In the genomic region with DNA sequence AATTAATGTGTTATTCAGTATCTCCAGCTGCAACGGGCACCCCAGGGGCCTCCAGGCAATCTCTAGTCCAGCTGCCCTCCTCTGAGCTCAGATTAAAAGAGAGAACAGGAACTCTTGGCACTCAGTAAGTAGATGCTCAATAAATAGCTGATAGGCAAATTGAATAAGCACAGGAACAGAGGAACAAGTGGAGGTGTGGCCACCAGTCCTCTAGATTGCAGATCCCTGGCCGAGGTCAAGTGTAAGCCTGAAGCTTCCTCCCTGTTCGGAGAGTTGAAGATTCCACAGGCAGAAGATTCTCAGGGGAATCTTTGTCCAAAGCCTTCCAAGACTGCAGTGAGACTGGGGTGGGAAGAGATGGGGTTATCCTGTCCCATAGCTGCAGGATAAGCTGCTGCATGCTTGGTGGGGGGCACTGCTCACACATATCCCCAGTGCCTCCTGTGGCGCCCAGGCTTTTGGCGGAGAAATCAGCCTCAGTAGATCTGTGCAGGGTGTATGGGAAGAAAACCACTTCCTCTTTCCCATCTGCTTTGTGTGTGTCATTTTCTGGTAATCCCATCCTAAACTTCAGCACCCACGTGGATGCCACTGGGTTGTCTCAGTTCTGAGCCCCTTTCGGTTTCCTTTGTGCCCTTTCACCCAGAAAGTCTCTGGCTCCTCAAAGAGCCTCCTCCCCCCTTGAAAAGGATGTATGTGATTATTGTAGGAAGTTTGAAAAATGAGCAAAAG, we compare ENCODE assay signal across 10 cellular contexts. TPM values are rescaled to one million over a fixed set of nuclear protein-coding genes. Genes with fewer than 3 reads are reported as not detected.
DNase-seq lines count a peak whose midpoint lies in the region; ATAC-seq, FAIRE-seq and TF ChIP-seq lines count a peak whose summit lies in the region.
"Had no signal": no experiment of that assay in that cellular context is flagged by ENCODE, and none has a peak within 500 bp of the region (broad histone marks: within the 10 kb centered on the region; RNA-seq: fewer than 3 reads in every experiment).

No MANE protein-coding gene starts in this region.

- no peak overlapping the region for H4K8ac ChIP-seq in trophoblast cell (ENCODE audit: low read depth, low read length)

- H3K9ac ChIP-seq in trophoblast cell (ENCODE audit: low read length), result no peak overlapping the region

- peaks cover 12% of the 10 kb centered on the region for H3K9me3 ChIP-seq in trophoblast cell (ENCODE audit: insufficient read depth, low read depth, low read length)
- H3K9me3 ChIP-seq: psoas muscle had no signal

- H3K4me1 ChIP-seq in trophoblast cell (ENCODE audit: control insufficient read depth in 1 of 2, insufficient read depth in 2 of 2, low read length in 2 of 2), result no peaks in the 10 kb centered on the region
- H3K4me1 ChIP-seq in foreskin keratinocyte, result no peaks in the 10 kb centered on the region
- H3K4me1 ChIP-seq: psoas muscle had no signal

- H2BK5ac ChIP-seq in trophoblast cell (ENCODE audit: low read depth, low read length, poor library complexity), result no peak overlapping the region

- WGBS in trophoblast cell (ENCODE audit: extremely low coverage, insufficient coverage, insufficient read length), result no CpG with 5 or more reads among the region's 7 CpGs

- no peak overlapping the region for H2BK120ac ChIP-seq in trophoblast cell (ENCODE audit: insufficient read depth, low read length, poor library complexity)

- no peak overlapping the region for H3K4ac ChIP-seq in trophoblast cell (ENCODE audit: low read depth, low read length)

- no peak overlapping the region for H2AFZ ChIP-seq in trophoblast cell (ENCODE audit: insufficient read depth, low read length, poor library complexity)
- H2AFZ ChIP-seq: hepatocyte had no signal

- ATAC-seq in GM18867 (IDR thresholded peaks at IDR 0.05; ENCODE audit: unreplicated experiment), result peak; percentile 58
- peak; percentile 82 to 87 for ATAC-seq in activated naive CD4-positive, alpha-beta T cell treated with anti-CD3 and anti-CD28 coated beads, Interleukin-2, amount 50 U/mL, for 72 hours
- no peak for ATAC-seq in foreskin keratinocyte
- ATAC-seq: psoas muscle had no signal

- H3K27ac ChIP-seq in trophoblast cell (ENCODE audit: low read depth, low read length) (no peak overlapping the region), foreskin keratinocyte (no peak overlapping the region)
- H3K27ac ChIP-seq: hepatocyte, psoas muscle had no signal

- no peak overlapping the region for H3K14ac ChIP-seq in trophoblast cell (ENCODE audit: low read length)

- no peak overlapping the region for H3K4me3 ChIP-seq in trophoblast cell (ENCODE audit: low read depth, low read length)
- H3K4me3 ChIP-seq: hepatocyte, psoas muscle had no signal

- H3K27me3 ChIP-seq in trophoblast cell (ENCODE audit: insufficient read depth, low read length), result no peaks in the 10 kb centered on the region
- peaks cover 2% of the 10 kb centered on the region for H3K27me3 ChIP-seq in foreskin keratinocyte
- H3K27me3 ChIP-seq: hepatocyte had no signal

- no peak for TF ChIP-seq CTCF in foreskin keratinocyte (conservative IDR thresholded peaks at IDR 0.05)

- H2AK5ac ChIP-seq in trophoblast cell (ENCODE audit: low read length), result no peak overlapping the region

- H3K23ac ChIP-seq in trophoblast cell (ENCODE audit: low read length), result no peak overlapping the region

- H3K36me3 ChIP-seq in trophoblast cell (ENCODE audit: control insufficient read depth in 1 of 2, insufficient read depth in 2 of 2, low read length in 2 of 2), result no peaks in the 10 kb centered on the region

- no peak overlapping the region for H4K91ac ChIP-seq in trophoblast cell (ENCODE audit: low read depth, low read length)

- peak; percentile 28 for DNase-seq in NAMALWA (ENCODE audit: low spot score)
- no peak for DNase-seq in activated naive CD4-positive, alpha-beta T cell treated with anti-CD3 and anti-CD28 coated beads, Interleukin-2, amount 50 U/mL, for 72 hours (ENCODE audit: low spot score in 2 of 2)
- DNase-seq in trophoblast cell, result peak; percentile 34 to 38
- DNase-seq in HuH-7 (ENCODE audit: low spot score), result no peak
- DNase-seq in NCI-H1417 (lab: John Stamatoyannopoulos, UW), result no peak
- no peak for DNase-seq in RCC 7860 (ENCODE audit: low spot score)
- DNase-seq in foreskin keratinocyte, result no peak
- DNase-seq: psoas muscle had no signal

- H3K9me3 Mint-ChIP-seq in activated naive CD4-positive, alpha-beta T cell treated with anti-CD3 and anti-CD28 coated beads, Interleukin-2, amount 50 U/mL, for 72 hours, result peaks cover 0 to 21% of the 10 kb centered on the region in 2 donors

- no peaks in the 10 kb centered on the region for H3K79me2 ChIP-seq in trophoblast cell (ENCODE audit: control insufficient read depth, insufficient read depth, low read length, poor library complexity)
- H3K79me2 ChIP-seq: hepatocyte had no signal

- no peaks in the 10 kb centered on the region for H3K79me1 ChIP-seq in trophoblast cell (ENCODE audit: low read length)

- no peak overlapping the region for H3K18ac ChIP-seq in trophoblast cell (ENCODE audit: low read length)

- peaks cover 14 to 20% of the 10 kb centered on the region in 2 donors for H3K36me3 Mint-ChIP-seq in activated naive CD4-positive, alpha-beta T cell treated with anti-CD3 and anti-CD28 coated beads, Interleukin-2, amount 50 U/mL, for 72 hours

- FAIRE-seq in RCC 7860 (lab: Jason Lieb, UNC), result no peak

- H3K4me2 ChIP-seq in trophoblast cell (ENCODE audit: low read length), result no peak overlapping the region
- H3K4me2 ChIP-seq: hepatocyte had no signal

- no peak overlapping the region for H4K12ac ChIP-seq in trophoblast cell (ENCODE audit: low read depth, low read length)

- peak overlapping the region; percentile 32 to 38 for H3K27ac Mint-ChIP-seq in activated naive CD4-positive, alpha-beta T cell treated with anti-CD3 and anti-CD28 coated beads, Interleukin-2, amount 50 U/mL, for 72 hours

- H2BK12ac ChIP-seq in trophoblast cell (ENCODE audit: low read length), result no peak overlapping the region

RNA-seq across cellular contexts. Expression of a gene that starts 12.1 kb away (rescaled TPM):
- total RNA-seq in activated naive CD4-positive, alpha-beta T cell treated with anti-CD3 and anti-CD28 coated beads, Interleukin-2, amount 50 U/mL, for 72 hours, result 1 to 10 TPM in 1 of 2 donors, under 1 TPM in 1; 0.46 to 4.0 TPM
- polyA plus RNA-seq in trophoblast cell (2013), result 0.26 and 0.30 TPM in 2 replicates
- total RNA-seq in foreskin keratinocyte, result not detected in 2 replicates
- polyA plus RNA-seq in foreskin keratinocyte, result not detected in 2 replicates

RNA-seq across cellular contexts. Expression of a gene that starts 46.6 kb away (rescaled TPM):
- 1 to 10 TPM in 1 of 2 donors, not detected in 1; 2.3 TPM for total RNA-seq in activated naive CD4-positive, alpha-beta T cell treated with anti-CD3 and anti-CD28 coated beads, Interleukin-2, amount 50 U/mL, for 72 hours
- 26.2 and 26.4 TPM in 2 replicates for polyA plus RNA-seq in trophoblast cell (2013)
- 9.3 and 17.6 TPM in 2 replicates for total RNA-seq in foreskin keratinocyte
- 12.2 and 19.2 TPM in 2 replicates for polyA plus RNA-seq in foreskin keratinocyte

RNA-seq across cellular contexts. Expression of a gene that starts 52.7 kb away (rescaled TPM):
- not detected for total RNA-seq in activated naive CD4-positive, alpha-beta T cell treated with anti-CD3 and anti-CD28 coated beads, Interleukin-2, amount 50 U/mL, for 72 hours
- polyA plus RNA-seq in trophoblast cell (2013), result not detected in 2 replicates
- not detected in 2 replicates for total RNA-seq in foreskin keratinocyte
- not detected in 2 replicates for polyA plus RNA-seq in foreskin keratinocyte
- total RNA-seq: hepatocyte had no signal
- polyA plus RNA-seq: hepatocyte had no signal

Comparison
In these comparisons a context has a peak if more than half of its experiments do, and no peak if none do; other contexts are left out.
1. DNase-seq: peak in NAMALWA (single experiment) and trophoblast cell (2 of 2); none in activated naive CD4-positive, alpha-beta T cell treated with anti-CD3 and anti-CD28 coated beads, Interleukin-2, amount 50 U/mL, for 72 hours (0 of 2), HuH-7 (single experiment), NCI-H1417 (0 of 3), RCC 7860 (single experiment) and foreskin keratinocyte (0 of 2).